8 cellular contexts compared by ENCODE assay signal in the genomic region with DNA sequence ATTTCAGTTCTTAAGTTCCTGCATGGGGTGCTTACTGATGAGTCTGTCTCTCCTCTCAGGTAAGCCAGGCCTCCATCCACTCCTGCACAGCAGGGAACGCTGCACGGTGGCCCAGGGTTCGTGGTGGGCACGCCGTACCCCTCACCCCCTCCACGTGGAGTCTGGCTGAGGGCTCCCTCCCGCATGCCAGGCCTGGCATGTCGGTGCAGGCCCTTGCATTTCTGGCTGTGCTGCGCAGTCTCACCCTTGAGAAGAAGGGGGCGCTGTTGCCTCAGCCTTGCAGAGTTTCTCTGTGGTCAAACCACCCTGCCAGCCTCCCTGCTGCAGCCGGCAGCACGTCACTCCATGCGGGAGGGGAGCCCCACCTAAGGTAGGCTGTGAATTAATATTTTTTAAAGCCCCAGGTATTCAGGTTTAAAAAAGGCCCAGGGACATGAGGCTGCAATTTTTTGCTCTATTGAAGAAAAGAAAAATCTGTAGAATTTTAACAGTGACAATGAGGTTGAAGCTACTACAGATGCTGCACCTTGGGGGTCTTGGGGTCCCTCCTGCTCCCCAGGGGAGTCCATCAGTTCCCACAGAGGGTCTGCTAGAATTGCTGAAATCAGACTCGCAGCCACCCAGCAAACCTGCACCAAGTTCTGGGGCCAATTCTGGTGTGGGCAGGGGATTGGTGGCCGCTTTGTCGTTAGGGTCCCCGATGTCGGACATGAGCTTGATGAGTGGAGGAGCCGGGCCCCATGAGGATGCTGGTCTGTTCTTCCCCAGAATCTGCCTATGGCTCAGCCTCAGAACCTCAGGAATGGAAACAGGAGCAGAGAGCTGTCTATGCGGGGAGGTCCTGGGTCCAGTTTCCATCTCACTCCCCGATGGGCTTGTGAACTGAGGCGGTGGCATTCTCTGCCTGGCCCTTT. TPM values are rescaled to one million over a fixed set of nuclear protein-coding genes. Genes with fewer than 3 reads are reported as not detected.
A peak's percentile ranks its signal among the peaks of the same experiment; 100 is the strongest.
DNase-seq lines count a peak whose midpoint lies in the region; ATAC-seq, FAIRE-seq and TF ChIP-seq lines count a peak whose summit lies in the region.

No MANE protein-coding gene starts in this region.

- H3K9me3 ChIP-seq in adipocyte (ENCODE audit: control insufficient read depth, low read length) (no peaks in the 10 kb centered on the region), left ventricle myocardium inferior (replicated peaks) (no peaks in the 10 kb centered on the region)

- H3K4me1 ChIP-seq in adipocyte (ENCODE audit: control insufficient read depth, insufficient read depth, low read length), result peaks cover 11% of the 10 kb centered on the region
- peaks cover 18% of the 10 kb centered on the region for H3K4me1 ChIP-seq in left ventricle myocardium inferior

- H3K27ac ChIP-seq in left ventricle myocardium inferior (replicated peaks), result peak overlapping the region; percentile 59

- H3K4me3 ChIP-seq in NB4 (ENCODE audit: low read depth, low read length) (peak overlapping the region; percentile 32), adipocyte (ENCODE audit: low read length) (no peak overlapping the region), left ventricle myocardium inferior (peak overlapping the region; percentile 29)

- no peaks in the 10 kb centered on the region for H3K27me3 ChIP-seq in adipocyte (replicated peaks; ENCODE audit: control insufficient read depth, insufficient read depth, low read length)
- no peaks in the 10 kb centered on the region for H3K27me3 ChIP-seq in left ventricle myocardium inferior (ENCODE audit: low read depth)

- TF ChIP-seq POLR2A in GM12891 (IDR thresholded peaks at IDR 0.05; ENCODE audit: low read depth, low read length), result no peak
- TF ChIP-seq POLR2A in NB4 (IDR thresholded peaks at IDR 0.05; ENCODE audit: extremely low read depth, insufficient read length), result no peak

- H3K36me3 ChIP-seq in adipocyte (ENCODE audit: control insufficient read depth, insufficient read depth, low read length, severe bottlenecking) (peaks cover 2% of the 10 kb centered on the region), left ventricle myocardium inferior (no peaks in the 10 kb centered on the region)

- peak overlapping the region; percentile 69 for H3K9ac ChIP-seq in adipocyte (ENCODE audit: low read length)

- DNase-seq in GM12891 (ENCODE audit: insufficient read length, low spot score) (peak; percentile 76), NB4 (ENCODE audit: low read depth) (peak; percentile 92), SKM-1 treated with dmso at 0.1 percent for 144 hours (lab: John Stamatoyannopoulos, UW; ENCODE audit: unreplicated experiment) (peak; percentile 54), adipocyte (ENCODE audit: low read depth) (peak; percentile 75), left ventricle myocardium inferior (peak; percentile 70), renal cortical epithelial cell (ENCODE audit: low read depth) (peak; percentile 56)

- intact Hi-C loops in left ventricle myocardium inferior (cut with micrococcal nuclease), result no loop called here

- FAIRE-seq in GM12891 (lab: Jason Lieb, UNC), result peak; percentile 82

- TF ChIP-seq CTCF in NB4 (IDR thresholded peaks at IDR 0.05; ENCODE audit: low read depth, low read length) (peak; percentile 89), left ventricle myocardium inferior (IDR thresholded peaks at IDR 0.05; ENCODE audit: borderline replicate concordance) (peak; percentile 81)

- ATAC-seq in HG02610 (IDR thresholded peaks at IDR 0.05; ENCODE audit: unreplicated experiment), result peak; percentile 80
- no peak for ATAC-seq in HG03571 (IDR thresholded peaks at IDR 0.05; ENCODE audit: unreplicated experiment)

TF ChIP-seq in GM12891, 5 proteins besides CTCF, POLR2A, EP300 and RAD21:
- TF ChIP-seq TAF1 (IDR thresholded peaks at IDR 0.05; ENCODE audit: low read depth, low read length), result no peak
- 0 out of 2 replicates have a peak, but pooled peaks have one; percentile 13 for TF ChIP-seq POU2F2 (IDR thresholded peaks at IDR 0.05; ENCODE audit: low read depth, low read length)

RNA-seq across cellular contexts. Expression of gene TENT4A, which starts 52.6 kb away (rescaled TPM):
- polyA plus RNA-seq in GM12891 (2012; ENCODE audit: low read depth, missing spikeins), result 12.5 TPM
- total RNA-seq in left ventricle myocardium inferior, result 9.5 TPM
- 5.7 and 13.8 TPM in 2 replicates for total RNA-seq in renal cortical epithelial cell
